In the genomic region with DNA sequence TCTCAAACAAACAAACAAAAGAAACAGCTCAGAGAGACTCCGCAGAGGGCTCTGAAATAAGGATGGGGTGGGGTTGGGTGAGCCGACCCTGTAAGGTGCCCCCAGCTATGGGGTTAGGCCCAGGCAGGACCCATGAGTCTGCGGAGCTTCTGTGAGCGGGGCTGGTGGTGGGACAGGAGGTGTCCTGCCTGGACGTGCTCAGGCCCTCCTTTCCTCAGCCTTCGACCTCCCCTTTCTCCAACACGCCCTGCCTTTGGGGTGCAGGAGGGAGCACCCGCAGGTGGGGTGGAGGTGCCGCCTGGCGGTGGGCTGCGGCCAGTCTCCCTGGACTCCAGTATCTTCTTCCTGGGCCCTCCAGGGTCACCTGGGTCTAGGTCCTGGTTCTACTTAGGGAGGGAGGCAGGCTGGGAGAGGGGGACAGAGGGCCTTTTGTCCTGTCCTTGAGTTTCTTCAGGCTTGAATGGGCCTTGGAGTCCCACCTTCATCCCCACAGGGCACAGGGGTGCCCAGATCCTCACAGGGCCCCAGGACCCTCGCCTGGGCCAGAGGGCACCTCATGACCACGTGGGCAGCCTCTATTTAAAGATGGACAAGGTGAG, we compare ENCODE assay signal across 14 cellular contexts. TPM values are rescaled to one million over a fixed set of nuclear protein-coding genes. Genes with fewer than 3 reads are reported as not detected.
DNase-seq lines count a peak whose midpoint lies in the region; ATAC-seq and TF ChIP-seq lines count a peak whose summit lies in the region.
"Had no signal": no experiment of that assay in that cellular context is flagged by ENCODE, and none has a peak within 500 bp of the region (broad histone marks: within the 10 kb centered on the region; RNA-seq: fewer than 3 reads in every experiment).

No MANE protein-coding gene starts in this region.

- H3F3A ChIP-seq in neural progenitor cell (ENCODE audit: low read depth), result no peaks in the 10 kb centered on the region

- intact Hi-C loops in left colon (cut with DNase I, micrococcal nuclease), result no loop called here

- H3K9me3 Mint-ChIP-seq in neural progenitor cell, result no peaks in the 10 kb centered on the region

- no peaks in the 10 kb centered on the region for H3K36me3 Mint-ChIP-seq in neural progenitor cell

- no peak for ATAC-seq in left colon

- H3K9ac ChIP-seq in neural progenitor cell, result no peak overlapping the region

- no peak for TF ChIP-seq EP300 in tibial nerve (IDR thresholded peaks at IDR 0.05)

- H3K27me3 ChIP-seq in esophagus (ENCODE audit: control insufficient read depth in 1 of 2, insufficient read depth in 2 of 2, low read length in 2 of 2) (no peaks in the 10 kb centered on the region), neural progenitor cell (no peaks in the 10 kb centered on the region), tibial nerve (peaks cover 0 to 4% of the 10 kb centered on the region in 2 donors)
- H3K27me3 ChIP-seq: cardiac muscle cell, testis had no signal

- H3K4me3 ChIP-seq in esophagus (ENCODE audit: low read depth in 1 of 2, low read length in 2 of 2) (no peak overlapping the region), neural progenitor cell (no peak overlapping the region), tibial nerve (no peak overlapping the region)
- H3K4me3 ChIP-seq: cardiac muscle cell, testis had no signal

- H3K27me3 Mint-ChIP-seq in neural progenitor cell (ENCODE audit: insufficient read depth, low read depth), result peaks cover 4% of the 10 kb centered on the region

- POLR2A ChIA-PET in GM10248 (lab: Yijun Ruan, JAX), result no interaction called here

- H2AFZ ChIP-seq in neural progenitor cell (replicated peaks), result no peak overlapping the region

- no peak overlapping the region for H3K4me2 ChIP-seq in neural progenitor cell

- WGBS in esophagus, 2 donors, result 66 to 71% methylated on average over 11 to 13 of the region's 13 CpGs
- 78 to 92% methylated on average over 12 of the region's 13 CpGs for WGBS in tibial nerve, 2 donors

- H3K4me1 Mint-ChIP-seq in neural progenitor cell, result peaks cover 11% of the 10 kb centered on the region

- CTCF ChIA-PET in GM10248 (lab: Yijun Ruan, JAX), result interaction anchor here (1.3 to 1.4 kb wide), 2 partner anchors 227 to 272 kb away, joined by 3 read pairs; no protein-coding TSS in a partner anchor

- no peaks in the 10 kb centered on the region for H3K79me2 ChIP-seq in neural progenitor cell (ENCODE audit: low read depth)

- peaks cover 0 to 12% of the 10 kb centered on the region in 2 donors for H3K36me3 ChIP-seq in esophagus (ENCODE audit: control insufficient read depth in 2 of 2, insufficient read depth in 2 of 2, low read length in 1 of 2)
- H3K36me3 ChIP-seq in neural progenitor cell, result no peaks in the 10 kb centered on the region
- peaks cover 0 to 15% (median 0%) of the 10 kb centered on the region in 3 donors for H3K36me3 ChIP-seq in tibial nerve
- H3K36me3 ChIP-seq: cardiac muscle cell had no signal

- H3K9me3 ChIP-seq in esophagus (ENCODE audit: control insufficient read depth in 2 of 2, insufficient read depth in 1 of 2, low read depth in 1 of 2, low read length in 1 of 2) (no peaks in the 10 kb centered on the region), neural progenitor cell (ENCODE audit: low read depth) (no peaks in the 10 kb centered on the region), tibial nerve (no peaks in the 10 kb centered on the region)
- H3K9me3 ChIP-seq: testis had no signal

- H4K20me1 ChIP-seq in neural progenitor cell (ENCODE audit: low read depth), result no peaks in the 10 kb centered on the region

- peak; percentile 14 for DNase-seq in activated CD8-positive, alpha-beta memory T cell treated with anti-CD3 and anti-CD28 coated beads, Interleukin-2, amount 50 U/mL, for 4 hours
- no peak for DNase-seq in activated CD8-positive, alpha-beta memory T cell treated with anti-CD3 and anti-CD28 coated beads for 24 hours
- no peak for DNase-seq in neural progenitor cell (ENCODE audit: low spot score)
- peak in 1 of 2 donors; percentile 8 for DNase-seq in tibial nerve (ENCODE audit: low spot score in 2 of 2)
- DNase-seq in GM10248 (ENCODE audit: extremely low spot score), result no peak
- DNase-seq in NCI-H2171 treated with DMSO at 0.1 percent for 48 hours (lab: John Stamatoyannopoulos, UW), result no peak
- no peak for DNase-seq in left colon
- DNase-seq: activated CD4-positive, CD25-positive, alpha-beta regulatory T cell; Karpas-422; testis had no signal

- peaks cover 0 to 31% of the 10 kb centered on the region in 2 donors for H3K4me1 ChIP-seq in esophagus (ENCODE audit: control insufficient read depth in 2 of 2, insufficient read depth in 2 of 2, low read length in 1 of 2)
- peaks cover 6% of the 10 kb centered on the region for H3K4me1 ChIP-seq in neural progenitor cell
- H3K4me1 ChIP-seq in tibial nerve, result peaks cover 0 to 74% (median 38%) of the 10 kb centered on the region in 4 donors

- TF ChIP-seq POLR2A in tibial nerve (IDR thresholded peaks at IDR 0.05), result no peak

- TF ChIP-seq CTCF in neural progenitor cell (IDR thresholded peaks at IDR 0.05), result no peak
- no peak for TF ChIP-seq CTCF in tibial nerve (IDR thresholded peaks at IDR 0.05)
- no peak for TF ChIP-seq CTCF in GM10248 (IDR thresholded peaks at IDR 0.05; ENCODE audit: control extremely low read depth, extremely low read depth, low read depth, missing control alignments)

- no peak overlapping the region for H3K4me3 Mint-ChIP-seq in neural progenitor cell

- H3K27ac ChIP-seq in esophagus (ENCODE audit: low read depth in 2 of 2, low read length in 1 of 2) (peak overlapping the region; percentile 36 to 59), neural progenitor cell (no peak overlapping the region), tibial nerve (peak overlapping the region in 3 of 4 donors; percentile 77 to 91 (median 88))
- H3K27ac ChIP-seq: cardiac muscle cell had no signal

- H3K27ac Mint-ChIP-seq in neural progenitor cell, result peak overlapping the region; percentile 60

RNA-seq across cellular contexts. Expression of a gene that starts 12.3 kb away (rescaled TPM):
- under 1 TPM; 0.02 to 0.43 TPM for polyA plus RNA-seq in esophagus
- total RNA-seq in neural progenitor cell (ENCODE audit: low replicate concordance) (not detected in 2 replicates), tibial nerve (not detected), left colon (not detected)
- total RNA-seq: A673, cardiac muscle cell, renal cortical epithelial cell had no signal
- polyA plus RNA-seq: cardiac muscle cell had no signal

RNA-seq across cellular contexts. Expression of a gene that starts 26.6 kb away (rescaled TPM):
- 100 to 1,000 TPM in 1 of 2 donors, 10 to 100 TPM in 1; 23.7 to 130 TPM for polyA plus RNA-seq in esophagus
- total RNA-seq in neural progenitor cell (ENCODE audit: low replicate concordance) (not detected in 2 replicates), tibial nerve (10 to 100 TPM; 36.9 to 69.0 (median 50.2) TPM), left colon (10 to 100 TPM in 1 of 2 donors, 1 to 10 TPM in 1; 9.9 to 28.6 TPM)
- total RNA-seq: A673, cardiac muscle cell, renal cortical epithelial cell had no signal

RNA-seq across cellular contexts. Expression of a gene that starts 40.1 kb away (rescaled TPM):
- 1 to 10 TPM; 1.7 to 7.1 TPM for polyA plus RNA-seq in esophagus
- 0.40 and 0.92 TPM in 2 replicates for total RNA-seq in neural progenitor cell (ENCODE audit: low replicate concordance)
- total RNA-seq in tibial nerve, result 1 to 10 TPM; 4.4 to 8.6 (median 6.1) TPM
- total RNA-seq in left colon, result under 1 TPM in 1 of 2 donors, not detected in 1; 0.73 TPM
- total RNA-seq: A673, renal cortical epithelial cell had no signal

RNA-seq across cellular contexts. Expression of a gene that starts 40.7 kb away (rescaled TPM):
- polyA plus RNA-seq in esophagus, result 100 to 1,000 TPM in 1 of 2 donors, 1 to 10 TPM in 1; 9.8 to 166 TPM
- total RNA-seq in neural progenitor cell (ENCODE audit: low replicate concordance), result 1.2 and 2.6 TPM in 2 replicates
- not detected for total RNA-seq in tibial nerve
- under 1 TPM in 1 of 2 donors, not detected in 1; 0.92 TPM for total RNA-seq in left colon
- total RNA-seq: A673, renal cortical epithelial cell, testis had no signal

RNA-seq across cellular contexts. Expression of a gene that starts 44.7 kb away (rescaled TPM):
- polyA plus RNA-seq in esophagus, result 100 to 1,000 TPM in 1 of 2 donors, 10 to 100 TPM in 1; 38.9 to 360 TPM
- total RNA-seq in neural progenitor cell (ENCODE audit: low replicate concordance) (not detected in 2 replicates), tibial nerve (1 to 10 TPM in 2 of 4 donors, under 1 TPM in 1, not detected in 1; 0.39 to 4.2 (median 1.0) TPM), left colon (1 to 10 TPM in 1 of 2 donors, under 1 TPM in 1; 0.75 to 4.6 TPM)
- total RNA-seq: A673, cardiac muscle cell had no signal
- polyA plus RNA-seq: cardiac muscle cell had no signal

Comparison
In these comparisons a context has a peak if more than half of its experiments do, and no peak if none do; other contexts are left out.
1. RNA of a gene that starts 26.6 kb away (total RNA-seq): 36.9 to 69.0 TPM in tibial nerve and 9.9 to 28.6 TPM in left colon; not detected in neural progenitor cell; every median in the first group is over 10 times any median in the second.